21 cellular contexts compared by ENCODE assay signal in genomic region chr20:22623211-22623610, GRCh38. TPM values are rescaled to one million over a fixed set of nuclear protein-coding genes. Genes with fewer than 3 reads are reported as not detected.
DNase-seq lines count a peak whose midpoint lies in the region; ATAC-seq, FAIRE-seq and TF ChIP-seq lines count a peak whose summit lies in the region.
"Had no signal": no experiment of that assay in that cellular context is flagged by ENCODE, and none has a peak within 500 bp of the region (broad histone marks: within the 10 kb centered on the region; RNA-seq: fewer than 3 reads in every experiment).

No MANE protein-coding gene starts in this region.

- H3K9me3 ChIP-seq in H1 (ENCODE audit: insufficient read depth in 2 of 2, low read depth in 1 of 2, low read length in 1 of 2) (no peaks in the 10 kb centered on the region), kidney (ENCODE audit: control insufficient read depth in 1 of 2, low read length in 2 of 2) (no peaks in the 10 kb centered on the region)
- H3K9me3 ChIP-seq: breast epithelium, esophagus squamous epithelium, heart right ventricle had no signal

- H2AK5ac ChIP-seq in H1 (ENCODE audit: low read depth, low read length): no peak overlapping the region

- H4K8ac ChIP-seq in H1 (ENCODE audit: extremely low read depth, insufficient read depth, low read length): no peak overlapping the region

- H3K23me2 ChIP-seq in H1 (ENCODE audit: low read depth, low read length): no peaks in the 10 kb centered on the region

- intact Hi-C loops in kidney (cut with DNase I): no loop called here

- H3K14ac ChIP-seq in H1 (ENCODE audit: insufficient read length): no peak overlapping the region

- no peaks in the 10 kb centered on the region for H4K20me1 ChIP-seq in H1 (replicated peaks in 1 of 2; ENCODE audit: control insufficient read depth in 1 of 2, insufficient read depth in 2 of 2, low read length in 2 of 2)

- no peak overlapping the region for H2BK12ac ChIP-seq in H1 (ENCODE audit: low read depth, low read length)

- no peak overlapping the region for H2BK15ac ChIP-seq in H1 (ENCODE audit: low read length)

- H3K4me3 ChIP-seq in H1 (ENCODE audit: extremely low read depth in 1 of 4, insufficient read depth in 2 of 4, low read depth in 3 of 4, low read length in 4 of 4): no peak overlapping the region
- H3K4me3 ChIP-seq in kidney (ENCODE audit: low read length in 2 of 2): no peak overlapping the region
- H3K4me3 ChIP-seq: breast epithelium, esophagus squamous epithelium, heart right ventricle had no signal

- H3K27me3 ChIP-seq in H1 (replicated peaks in 1 of 4; ENCODE audit: control insufficient read depth in 3 of 4, extremely low read depth in 1 of 4, insufficient read depth in 3 of 4, low read length in 3 of 4): peaks cover 0 to 10% (median 7%) of the 10 kb centered on the region in 4 experiments; a peak in 3 of 7 replicates
- H3K27me3 ChIP-seq: breast epithelium had no signal

- H4K91ac ChIP-seq in H1 (replicated peaks; ENCODE audit: insufficient read length, low read length): no peak overlapping the region

- H3K79me2 ChIP-seq in H1 (ENCODE audit: control insufficient read depth in 1 of 2, insufficient read depth in 2 of 2, low read length in 2 of 2): no peaks in the 10 kb centered on the region

- WGBS in H1 (ENCODE audit: extremely low coverage in 1 of 2, insufficient coverage in 1 of 2, insufficient read length in 1 of 2, insufficient replicate concordance in 2 of 2, low coverage in 1 of 2, low lambda C conversion rate in 2 of 2, missing lambda C conversion rate in 1 of 2), 2 experiments: 76% methylated on average over 6 of the region's 6 CpGs; no CpG with 5 or more reads in 1 of the 2 experiments

- TF ChIP-seq POLR2A in H1 (IDR thresholded peaks at IDR 0.05; ENCODE audit: control extremely low read depth in 1 of 2, low read depth in 2 of 2, low read length in 2 of 2): no peak

- peaks cover 0 to 9% (median 6%) of the 10 kb centered on the region in 4 experiments; a peak in 4 of 7 replicates for H3K4me1 ChIP-seq in H1 (replicated peaks in 1 of 4; ENCODE audit: control insufficient read depth in 3 of 4, insufficient read depth in 4 of 4, low read length in 3 of 4)
- H3K4me1 ChIP-seq in kidney (ENCODE audit: control insufficient read depth in 1 of 2, insufficient read depth in 1 of 2, low read depth in 1 of 2, low read length in 2 of 2): no peaks in the 10 kb centered on the region
- H3K4me1 ChIP-seq: breast epithelium, esophagus squamous epithelium, heart right ventricle had no signal

- no peak overlapping the region for H2BK120ac ChIP-seq in H1 (replicated peaks; ENCODE audit: low read depth, low read length)

- H2AFZ ChIP-seq in H1 (ENCODE audit: low read length): no peak overlapping the region

- no peak for TF ChIP-seq EP300 in H1 (IDR thresholded peaks at IDR 0.05; ENCODE audit: borderline replicate concordance in 1 of 2, low read depth in 2 of 2, low read length in 2 of 2)

- peak; percentile 32 for FAIRE-seq in H1 (lab: Jason Lieb, UNC)
- no peak for FAIRE-seq in kidney (lab: Jason Lieb, UNC)

- DNase-seq in NCI-H146 (lab: John Stamatoyannopoulos, UW): peak; percentile 26
- no peak for DNase-seq in NCI-H146 treated with DMSO at 0.1 percent for 48 hours (lab: John Stamatoyannopoulos, UW; ENCODE audit: unreplicated experiment)
- peak; percentile 61 for DNase-seq in NCI-H2196 (lab: John Stamatoyannopoulos, UW; ENCODE audit: unreplicated experiment)
- no peak for DNase-seq in H1 (ENCODE audit: low read depth in 1 of 2, low spot score in 2 of 2)
- peak; percentile 1 for DNase-seq in renal cortical epithelial cell (ENCODE audit: low read depth)
- no peak for DNase-seq in COR-L47 (lab: John Stamatoyannopoulos, UW)
- DNase-seq in kidney: no peak
- DNase-seq: activated B cell treated with CpG ODN at 0.5 μM for 24 hours; activated CD8-positive, alpha-beta T cell treated with anti-CD3 and anti-CD28 coated beads, Interleukin-2, amount 10 ng/mL, durations not matched to agents 7 days and 5 days; CD8-positive, alpha-beta T cell; esophagus squamous epithelium; heart right ventricle; stimulated activated naive B cell treated with anti-CD40 and anti-IgM and Interleukin-4, amounts not matched to agents 10 μg/mL and 1 μg/mL and 100 μg/mL, for 72 hours; trophoblast cell had no signal

- POLR2A ChIA-PET in H1 (lab: Charles Lee; ENCODE audit: partially characterized antibody): interaction anchor here (1.6 kb wide), 1 partner anchor 9 kb away, joined by 6 read pairs; no protein-coding TSS in a partner anchor

- H3K4me2 ChIP-seq in H1 (ENCODE audit: insufficient read depth in 1 of 2, low read depth in 2 of 2, low read length in 2 of 2): no peak overlapping the region

- TF ChIP-seq RAD21 in H1 (IDR thresholded peaks at IDR 0.05 in 1 of 2, conservative IDR thresholded peaks at IDR 0.05 in 1 of 2; ENCODE audit: low read depth in 2 of 2, low read length in 2 of 2): no peak

- H3K9ac ChIP-seq in H1 (replicated peaks in 1 of 4; ENCODE audit: extremely low read depth in 1 of 4, low read depth in 3 of 4, low read length in 3 of 4) (no peak overlapping the region), kidney (ENCODE audit: low read length in 2 of 2) (no peak overlapping the region)

- CTCF ChIA-PET in H1 (lab: Charles Lee; ENCODE audit: partially characterized antibody): interaction anchor here (0.6 to 1.9 kb wide), 12 partner anchors 9 to 289 kb away, joined by 3 to 10 read pairs (median 4); no protein-coding TSS in a partner anchor

- no peaks in the 10 kb centered on the region for H3K79me1 ChIP-seq in H1 (ENCODE audit: low read depth, low read length)

- H2BK20ac ChIP-seq in H1 (ENCODE audit: low read length): no peak overlapping the region

- H3K27ac ChIP-seq in H1 (ENCODE audit: low read depth, low read length): no peak overlapping the region
- no peak overlapping the region for H3K27ac ChIP-seq in kidney (ENCODE audit: low read depth in 2 of 2, low read length in 2 of 2)
- H3K27ac ChIP-seq: breast epithelium, esophagus squamous epithelium, heart right ventricle had no signal

- H3K36me3 ChIP-seq in H1 (ENCODE audit: control insufficient read depth in 2 of 4, insufficient read depth in 4 of 4, low read length in 3 of 4): no peaks in the 10 kb centered on the region
- H3K36me3 ChIP-seq in kidney (ENCODE audit: control insufficient read depth in 1 of 2, insufficient read depth in 2 of 2, low read length in 2 of 2): no peaks in the 10 kb centered on the region
- H3K36me3 ChIP-seq: breast epithelium, esophagus squamous epithelium, heart right ventricle had no signal

- no peak overlapping the region for H2BK5ac ChIP-seq in H1 (ENCODE audit: low read depth, low read length)

- H3K18ac ChIP-seq in H1 (ENCODE audit: extremely low read depth, low read length): no peak overlapping the region

- no peak overlapping the region for H3K56ac ChIP-seq in H1 (replicated peaks; ENCODE audit: insufficient read length, low read depth, low read length)

- no peak overlapping the region for H3K23ac ChIP-seq in H1 (ENCODE audit: insufficient read length)

- no peak overlapping the region for H4K5ac ChIP-seq in H1 (ENCODE audit: insufficient read length, low read depth, low read length)

- ATAC-seq in HG03097 (IDR thresholded peaks at IDR 0.05; ENCODE audit: low FRiP score, unreplicated experiment): no peak
- ATAC-seq: activated CD8-positive, alpha-beta T cell treated with anti-CD3 and anti-CD28 coated beads, Interleukin-2, amount 10 ng/mL, durations not matched to agents 7 days and 5 days; CD8-positive, alpha-beta T cell; heart right ventricle; Right ventricle myocardium inferior; stimulated activated naive B cell treated with anti-CD40 and anti-IgM and Interleukin-4, amounts not matched to agents 10 μg/mL and 1 μg/mL and 100 μg/mL, for 72 hours had no signal

- no peak overlapping the region for H3K4ac ChIP-seq in H1 (replicated peaks; ENCODE audit: insufficient read length, low read depth, low read length)

- TF ChIP-seq CTCF in H1 (IDR thresholded peaks at IDR 0.05; ENCODE audit: control extremely low read depth in 1 of 3, insufficient read depth in 1 of 3, low read depth in 1 of 3, low read length in 3 of 3) (peak; percentile 39 to 74 (median 63)), kidney (IDR thresholded peaks at IDR 0.05; ENCODE audit: borderline replicate concordance, extremely low read depth, insufficient read depth) (no peak)

TF ChIP-seq in H1, 55 proteins besides CTCF, POLR2A, EP300 and RAD21 (continues in another document):
- TF ChIP-seq CBX5 (IDR thresholded peaks at IDR 0.05; ENCODE audit: low read depth, low read length) (no peak), TEAD4 (IDR thresholded peaks at IDR 0.05; ENCODE audit: low read depth, low read length) (no peak), EZH2 (IDR thresholded peaks at IDR 0.05; ENCODE audit: low read depth, low read length, severe bottlenecking) (no peak), BACH1 (IDR thresholded peaks at IDR 0.05; ENCODE audit: low read length) (no peak), TAF1 (IDR thresholded peaks at IDR 0.05; ENCODE audit: low read depth, low read length) (no peak), SIRT6 (IDR thresholded peaks at IDR 0.05; ENCODE audit: low read length) (no peak), MAX (IDR thresholded peaks at IDR 0.05) (no peak), USF2 (IDR thresholded peaks at IDR 0.05; ENCODE audit: low read length) (no peak), ASH2L (IDR thresholded peaks at IDR 0.05; ENCODE audit: low read length) (no peak)

RNA-seq across cellular contexts. Expression of gene FOXA2, which starts 38.8 kb away (rescaled TPM):
- total RNA-seq in H1 (2021; fragmentation: NEBNext Ultra II Directional; extraction: Animal tissue kit (Norgen Biotek cat#: 25700)): 0.34 TPM in 1 of 2 replicates, not detected in the other
- 0.09 TPM in 1 of 2 replicates, not detected in the other for polyA plus RNA-seq in H1 (2011; rRNA removed)
- polyA plus RNA-seq in H1 (2011; cell fraction: cytosol; rRNA removed): not detected
- polyA plus RNA-seq in H1 (2011; cell fraction: nucleus; rRNA removed): 0.04 TPM
- polyA plus RNA-seq in H1 (2012, experiment 1 of 2): 0.06 to 0.12 TPM (median 0.09 TPM) in 3 of 4 replicates, not detected in the other
- 0.12 TPM for polyA plus RNA-seq in H1 (2012, experiment 2 of 2)
- 0.28 TPM for polyA plus RNA-seq in H1 (2013, experiment 1 of 2)
- 0.31 TPM for polyA plus RNA-seq in H1 (2013, experiment 2 of 2)
- polyA minus RNA-seq in H1 (2011; rRNA and poly(A)+ RNA removed): not detected in 2 replicates
- not detected for polyA minus RNA-seq in H1 (2011; cell fraction: cytosol; rRNA and poly(A)+ RNA removed)
- polyA minus RNA-seq in H1 (2011; cell fraction: nucleus; rRNA and poly(A)+ RNA removed): not detected
- total RNA-seq in renal cortical epithelial cell: 0.10 TPM in 1 of 2 replicates, not detected in the other
- total RNA-seq in kidney: 0.13 TPM
- polyA plus RNA-seq in kidney (ENCODE audit: insufficient read depth, low read depth, low replicate concordance): not detected
- total RNA-seq: A673; activated B cell treated with CpG ODN at 0.5 μM for 24 hours; activated CD8-positive, alpha-beta T cell treated with anti-CD3 and anti-CD28 coated beads, Interleukin-2, amount 10 ng/mL, durations not matched to agents 7 days and 5 days; breast epithelium; CD8-positive, alpha-beta T cell; dermis microvascular lymphatic vessel endothelial cell; heart right ventricle; mesothelial cell of epicardium; Right ventricle myocardium inferior had no signal
- polyA plus RNA-seq: heart right ventricle, IgD-negative memory B cell had no signal

Comparison
In these comparisons a context has a peak if more than half of its experiments do, and no peak if none do; other contexts are left out.
1. DNase-seq: peak in NCI-H146 (single experiment), NCI-H2196 (single experiment) and renal cortical epithelial cell (single experiment); none in NCI-H146 treated with DMSO at 0.1 percent for 48 hours (single experiment), H1 (0 of 2), COR-L47 (single experiment) and kidney (single experiment).